ENCODE assay signal across 28 cellular contexts in genomic region chr7:10557375-10557774, GRCh38.
"Had no signal": no experiment of that assay in that cellular context is flagged by ENCODE, and none has a peak within 500 bp of the region (broad histone marks: within the 10 kb centered on the region; RNA-seq: fewer than 3 reads in every experiment).

No MANE protein-coding gene starts in this region.

- H3K27ac ChIP-seq: stomach, suprapubic skin, testis, thoracic aorta, thyroid gland, tibial artery, tibial nerve, transverse colon, upper lobe of left lung, upper lobe of right lung, uterus, vagina had no signal

- DNase-seq: stimulated activated CD4-positive, alpha-beta T cell treated with anti-CD3 and anti-CD28 coated beads, Interleukin-2, amount 100 ng/mL, for 48 hours; stimulated activated CD4-positive, alpha-beta T cell treated with anti-CD3 and anti-CD28 coated beads, Interleukin-4, amount 100 ng/mL, for 1 hour; stimulated activated CD4-positive, alpha-beta T cell treated with anti-CD3 and anti-CD28 coated beads, Interleukin-4, amount 100 ng/mL, for 24 hours; stimulated activated CD4-positive, alpha-beta T cell treated with anti-CD3 and anti-CD28 coated beads, Interleukin-4, amount 100 ng/mL, for 4 hours; stimulated activated CD8-positive, alpha-beta memory T cell treated with anti-CD3 and anti-CD28 coated beads, Interleukin-4, amount 100 ng/mL, for 48 hours; stimulated activated naive B cell treated with anti-CD40 and anti-IgM and Interleukin-4, amounts not matched to agents 10 μg/mL and 1 μg/mL and 100 μg/mL, for 72 hours; stimulated activated naive CD4-positive, alpha-beta T cell; stimulated activated naive CD4-positive, alpha-beta T cell treated with Interleukin-2 at 50 U/mL for 16 hours; stimulated activated naive CD8-positive, alpha-beta T cell treated with anti-CD3 and anti-CD28 coated beads, Interleukin-15, amount 100 ng/mL, for 72 hours; stimulated activated naive CD8-positive, alpha-beta T cell treated with anti-CD3 and anti-CD28 coated beads, Interleukin-15, Interleukin-2, amounts not matched to agents 100 U/mL and 50 U/mL, for 24 hours; stomach; substantia nigra; testis; thyroid gland; tibial artery; transverse colon; trophoblast cell; upper lobe of right lung; uterus had no signal

- H3K27me3 ChIP-seq: stomach, suprapubic skin, testis, thyroid gland, tibial artery, tibial nerve, transverse colon, upper lobe of left lung, upper lobe of right lung, uterus, vagina had no signal

- H3K36me3 Mint-ChIP-seq: stimulated activated effector memory CD8-positive, alpha-beta T cell treated with anti-CD3 and anti-CD28 coated beads, Interleukin-12 subunit alpha, Interleukin-12 subunit beta, amount 100 ng/mL, for 72 hours; stimulated activated memory B cell treated with anti-CD40 and anti-IgM and Interleukin-4, amounts not matched to agents 10 μg/mL and 1 μg/mL and 100 μg/mL, for 72 hours; stimulated activated naive B cell treated with anti-CD40 and anti-IgM and Interleukin-4, amounts not matched to agents 10 μg/mL and 1 μg/mL and 100 μg/mL, for 72 hours; type B pancreatic cell had no signal

- H3K4me3 ChIP-seq: stomach, suprapubic skin, testis, thoracic aorta, thyroid gland, tibial artery, tibial nerve, transverse colon, upper lobe of left lung, upper lobe of right lung, uterus, vagina had no signal

- ATAC-seq: stimulated activated memory B cell treated with anti-CD40 and anti-IgM and Interleukin-4, amounts not matched to agents 10 μg/mL and 1 μg/mL and 100 μg/mL, for 72 hours; stimulated activated naive B cell treated with anti-CD40 and anti-IgM and Interleukin-4, amounts not matched to agents 10 μg/mL and 1 μg/mL and 100 μg/mL, for 72 hours; stimulated activated naive CD8-positive, alpha-beta T cell treated with anti-CD3 and anti-CD28 coated beads, Interleukin-15, amount 100 ng/mL, for 72 hours; stimulated activated naive CD8-positive, alpha-beta T cell treated with anti-CD3 and anti-CD28 coated beads, Interleukin-15, Interleukin-2, amounts not matched to agents 100 U/mL and 50 U/mL, for 24 hours; upper lobe of right lung had no signal

- H3K4me3 Mint-ChIP-seq: stimulated activated effector memory CD8-positive, alpha-beta T cell treated with anti-CD3 and anti-CD28 coated beads, Interleukin-12 subunit alpha, Interleukin-12 subunit beta, amount 100 ng/mL, for 72 hours; stimulated activated memory B cell treated with anti-CD40 and anti-IgM and Interleukin-4, amounts not matched to agents 10 μg/mL and 1 μg/mL and 100 μg/mL, for 72 hours; stimulated activated naive B cell treated with anti-CD40 and anti-IgM and Interleukin-4, amounts not matched to agents 10 μg/mL and 1 μg/mL and 100 μg/mL, for 72 hours; stimulated activated naive CD8-positive, alpha-beta T cell treated with anti-CD3 and anti-CD28 coated beads, Interleukin-15, amount 100 ng/mL, for 72 hours; stimulated activated naive CD8-positive, alpha-beta T cell treated with anti-CD3 and anti-CD28 coated beads, Interleukin-15, Interleukin-2, amounts not matched to agents 100 ng/mL and 50 ng/mL, for 24 hours; type B pancreatic cell had no signal

- H3K27me3 Mint-ChIP-seq: stimulated activated memory B cell treated with anti-CD40 and anti-IgM and Interleukin-4, amounts not matched to agents 10 μg/mL and 1 μg/mL and 100 μg/mL, for 72 hours; stimulated activated naive B cell treated with anti-CD40 and anti-IgM and Interleukin-4, amounts not matched to agents 10 μg/mL and 1 μg/mL and 100 μg/mL, for 72 hours; stimulated activated naive CD8-positive, alpha-beta T cell treated with anti-CD3 and anti-CD28 coated beads, Interleukin-15, amount 100 ng/mL, for 72 hours; stimulated activated naive CD8-positive, alpha-beta T cell treated with anti-CD3 and anti-CD28 coated beads, Interleukin-15, Interleukin-2, amounts not matched to agents 100 ng/mL and 50 ng/mL, for 24 hours; type B pancreatic cell had no signal

- H3K4me1 ChIP-seq: stomach, suprapubic skin, testis, thyroid gland, tibial artery, tibial nerve, transverse colon, upper lobe of left lung, upper lobe of right lung, uterus, vagina had no signal

- H3K4me1 Mint-ChIP-seq: stimulated activated effector memory CD8-positive, alpha-beta T cell treated with anti-CD3 and anti-CD28 coated beads, Interleukin-12 subunit alpha, Interleukin-12 subunit beta, amount 100 ng/mL, for 72 hours; stimulated activated memory B cell treated with anti-CD40 and anti-IgM and Interleukin-4, amounts not matched to agents 10 μg/mL and 1 μg/mL and 100 μg/mL, for 72 hours; stimulated activated naive B cell treated with anti-CD40 and anti-IgM and Interleukin-4, amounts not matched to agents 10 μg/mL and 1 μg/mL and 100 μg/mL, for 72 hours; stimulated activated naive CD8-positive, alpha-beta T cell treated with anti-CD3 and anti-CD28 coated beads, Interleukin-15, amount 100 ng/mL, for 72 hours had no signal

- H3K9me3 ChIP-seq: stomach, suprapubic skin, testis, thoracic aorta, thyroid gland, tibial artery, tibial nerve, transverse colon, upper lobe of left lung, upper lobe of right lung, uterus, vagina had no signal

- H3K36me3 ChIP-seq: stomach, suprapubic skin, thoracic aorta, thyroid gland, tibial artery, tibial nerve, transverse colon, upper lobe of left lung, upper lobe of right lung, uterus, vagina had no signal

- H3K27ac Mint-ChIP-seq: stimulated activated effector memory CD8-positive, alpha-beta T cell treated with anti-CD3 and anti-CD28 coated beads, Interleukin-12 subunit alpha, Interleukin-12 subunit beta, amount 100 ng/mL, for 72 hours; stimulated activated memory B cell treated with anti-CD40 and anti-IgM and Interleukin-4, amounts not matched to agents 10 μg/mL and 1 μg/mL and 100 μg/mL, for 72 hours; stimulated activated naive B cell treated with anti-CD40 and anti-IgM and Interleukin-4, amounts not matched to agents 10 μg/mL and 1 μg/mL and 100 μg/mL, for 72 hours; stimulated activated naive CD8-positive, alpha-beta T cell treated with anti-CD3 and anti-CD28 coated beads, Interleukin-15, amount 100 ng/mL, for 72 hours; stimulated activated naive CD8-positive, alpha-beta T cell treated with anti-CD3 and anti-CD28 coated beads, Interleukin-15, Interleukin-2, amounts not matched to agents 100 ng/mL and 50 ng/mL, for 24 hours; type B pancreatic cell had no signal

- H3K9me3 Mint-ChIP-seq: stimulated activated effector memory CD8-positive, alpha-beta T cell treated with anti-CD3 and anti-CD28 coated beads, Interleukin-12 subunit alpha, Interleukin-12 subunit beta, amount 100 ng/mL, for 72 hours; stimulated activated memory B cell treated with anti-CD40 and anti-IgM and Interleukin-4, amounts not matched to agents 10 μg/mL and 1 μg/mL and 100 μg/mL, for 72 hours; stimulated activated naive CD8-positive, alpha-beta T cell treated with anti-CD3 and anti-CD28 coated beads, Interleukin-15, amount 100 ng/mL, for 72 hours; stimulated activated naive CD8-positive, alpha-beta T cell treated with anti-CD3 and anti-CD28 coated beads, Interleukin-15, Interleukin-2, amounts not matched to agents 100 ng/mL and 50 ng/mL, for 24 hours; type B pancreatic cell had no signal
